Comparison of ENCODE assay signal across 19 cellular contexts in genomic region chrX:134002921-134003615, GRCh38. TPM values are rescaled to one million over a fixed set of nuclear protein-coding genes. Genes with fewer than 3 reads are reported as not detected.
"Had no signal": no experiment of that assay in that cellular context is flagged by ENCODE, and none has a peak within 500 bp of the region (broad histone marks: within the 10 kb centered on the region; RNA-seq: fewer than 3 reads in every experiment).

No MANE protein-coding gene starts in this region.

- H3K27ac ChIP-seq: body of pancreas, coronary artery, parathyroid adenoma, right lobe of liver, stomach had no signal

- H3K4me3 ChIP-seq: body of pancreas, coronary artery, right lobe of liver, stomach had no signal

- H3K36me3 ChIP-seq: right lobe of liver, stomach had no signal

- ATAC-seq: activated CD8-positive, alpha-beta T cell treated with anti-CD3 and anti-CD28 coated beads, Interleukin-2, amount 10 ng/mL, durations not matched to agents 7 days and 5 days; left lobe of liver; right lobe of liver; stimulated activated effector memory CD8-positive, alpha-beta T cell treated with anti-CD3 and anti-CD28 coated beads, Interleukin-12 subunit alpha, Interleukin-12 subunit beta, amount 100 ng/mL, for 72 hours had no signal

- H3K27me3 ChIP-seq: body of pancreas, right lobe of liver had no signal

- H3K4me1 ChIP-seq: body of pancreas, parathyroid adenoma, right lobe of liver, stomach had no signal

- H3K9me3 ChIP-seq: body of pancreas, right lobe of liver, stomach had no signal

- DNase-seq: activated CD4-positive, alpha-beta T cell treated with anti-CD3 and anti-CD28 coated beads, Interleukin-2, amount 10 ng/mL, durations not matched to agents 7 days and 5 days; activated CD8-positive, alpha-beta T cell treated with anti-CD3 and anti-CD28 coated beads, Interleukin-2, amount 10 ng/mL, durations not matched to agents 7 days and 5 days; activated naive CD4-positive, alpha-beta T cell treated with Interleukin-2 at 50 U/mL for 16 hours; activated naive CD8-positive, alpha-beta T cell treated with anti-CD3 and anti-CD28 coated beads, Interleukin-2, amount 10 ng/mL, durations not matched to agents 7 days and 5 days; activated T-cell treated with anti-CD3 and anti-CD28 coated beads, Interleukin-2, amount 50 U/mL, for 24 hours; body of pancreas; kidney; naive B cell; right lobe of liver; small intestine; stimulated activated CD4-positive, alpha-beta T cell treated with anti-CD3 and anti-CD28 coated beads, Interleukin-4, amount 100 ng/mL, for 1 hour; stomach; T-helper 9 cell; trophoblast cell had no signal

- H2AFZ ChIP-seq: parathyroid adenoma had no signal

- H3K79me2 ChIP-seq: parathyroid adenoma had no signal

- H3K9ac ChIP-seq: parathyroid adenoma had no signal

RNA-seq across cellular contexts. Expression of gene GPC3, which starts 17.7 kb away (rescaled TPM):
- total RNA-seq: lung microvascular endothelial cell had no signal
